1 cellular context compared by ENCODE assay signal in the genomic region with DNA sequence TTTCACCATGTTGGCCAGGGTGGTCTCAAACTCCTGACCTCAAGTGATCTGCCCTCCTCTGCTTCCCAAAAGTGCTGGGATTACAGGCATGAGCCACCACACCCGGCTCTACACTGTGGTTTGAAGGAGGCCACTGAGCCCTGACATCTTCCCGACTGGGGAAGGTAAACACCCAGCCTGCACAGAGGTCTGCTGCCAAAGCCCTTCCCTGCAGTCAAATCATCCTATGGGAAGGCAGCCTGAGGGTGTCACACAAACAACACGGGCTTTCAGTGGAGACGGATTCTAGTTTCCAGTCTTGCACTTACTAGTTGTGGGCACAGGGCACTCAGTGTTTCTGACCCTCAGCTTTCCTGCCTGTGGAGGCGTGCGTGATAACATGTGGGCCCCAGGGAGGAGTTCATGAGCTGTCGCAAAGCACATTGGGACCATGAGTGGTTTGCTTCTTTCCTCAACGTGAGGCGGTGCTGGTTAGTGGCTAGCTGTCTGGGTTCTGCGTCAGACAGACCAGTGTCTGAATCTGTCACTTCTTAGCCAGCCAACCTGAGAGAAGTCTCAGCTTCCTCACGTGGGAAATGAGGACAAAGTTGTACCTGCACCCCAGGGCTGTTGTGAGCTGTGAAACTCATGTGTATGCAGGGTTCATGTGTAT.
TF ChIP-seq lines count a peak whose summit lies in the region.

No MANE protein-coding gene starts in this region.

TF ChIP-seq in HepG2, 621 proteins besides CTCF, POLR2A, EP300 and RAD21 (continued from another document and continues in another):
- TF ChIP-seq, protein P1, sequence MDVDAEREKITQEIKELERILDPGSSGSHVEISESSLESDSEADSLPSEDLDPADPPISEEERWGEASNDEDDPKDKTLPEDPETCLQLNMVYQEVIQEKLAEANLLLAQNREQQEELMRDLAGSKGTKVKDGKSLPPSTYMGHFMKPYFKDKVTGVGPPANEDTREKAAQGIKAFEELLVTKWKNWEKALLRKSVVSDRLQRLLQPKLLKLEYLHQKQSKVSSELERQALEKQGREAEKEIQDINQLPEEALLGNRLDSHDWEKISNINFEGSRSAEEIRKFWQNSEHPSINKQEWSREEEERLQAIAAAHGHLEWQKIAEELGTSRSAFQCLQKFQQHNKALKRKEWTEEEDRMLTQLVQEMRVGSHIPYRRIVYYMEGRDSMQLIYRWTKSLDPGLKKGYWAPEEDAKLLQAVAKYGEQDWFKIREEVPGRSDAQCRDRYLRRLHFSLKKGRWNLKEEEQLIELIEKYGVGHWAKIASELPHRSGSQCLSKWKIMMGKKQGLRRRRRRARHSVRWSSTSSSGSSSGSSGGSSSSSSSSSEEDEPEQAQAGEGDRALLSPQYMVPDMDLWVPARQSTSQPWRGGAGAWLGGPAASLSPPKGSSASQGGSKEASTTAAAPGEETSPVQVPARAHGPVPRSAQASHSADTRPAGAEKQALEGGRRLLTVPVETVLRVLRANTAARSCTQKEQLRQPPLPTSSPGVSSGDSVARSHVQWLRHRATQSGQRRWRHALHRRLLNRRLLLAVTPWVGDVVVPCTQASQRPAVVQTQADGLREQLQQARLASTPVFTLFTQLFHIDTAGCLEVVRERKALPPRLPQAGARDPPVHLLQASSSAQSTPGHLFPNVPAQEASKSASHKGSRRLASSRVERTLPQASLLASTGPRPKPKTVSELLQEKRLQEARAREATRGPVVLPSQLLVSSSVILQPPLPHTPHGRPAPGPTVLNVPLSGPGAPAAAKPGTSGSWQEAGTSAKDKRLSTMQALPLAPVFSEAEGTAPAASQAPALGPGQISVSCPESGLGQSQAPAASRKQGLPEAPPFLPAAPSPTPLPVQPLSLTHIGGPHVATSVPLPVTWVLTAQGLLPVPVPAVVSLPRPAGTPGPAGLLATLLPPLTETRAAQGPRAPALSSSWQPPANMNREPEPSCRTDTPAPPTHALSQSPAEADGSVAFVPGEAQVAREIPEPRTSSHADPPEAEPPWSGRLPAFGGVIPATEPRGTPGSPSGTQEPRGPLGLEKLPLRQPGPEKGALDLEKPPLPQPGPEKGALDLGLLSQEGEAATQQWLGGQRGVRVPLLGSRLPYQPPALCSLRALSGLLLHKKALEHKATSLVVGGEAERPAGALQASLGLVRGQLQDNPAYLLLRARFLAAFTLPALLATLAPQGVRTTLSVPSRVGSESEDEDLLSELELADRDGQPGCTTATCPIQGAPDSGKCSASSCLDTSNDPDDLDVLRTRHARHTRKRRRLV (CRISPR knock-in tag; IDR thresholded peaks at IDR 0.05): no peak
- TF ChIP-seq, protein P2, sequence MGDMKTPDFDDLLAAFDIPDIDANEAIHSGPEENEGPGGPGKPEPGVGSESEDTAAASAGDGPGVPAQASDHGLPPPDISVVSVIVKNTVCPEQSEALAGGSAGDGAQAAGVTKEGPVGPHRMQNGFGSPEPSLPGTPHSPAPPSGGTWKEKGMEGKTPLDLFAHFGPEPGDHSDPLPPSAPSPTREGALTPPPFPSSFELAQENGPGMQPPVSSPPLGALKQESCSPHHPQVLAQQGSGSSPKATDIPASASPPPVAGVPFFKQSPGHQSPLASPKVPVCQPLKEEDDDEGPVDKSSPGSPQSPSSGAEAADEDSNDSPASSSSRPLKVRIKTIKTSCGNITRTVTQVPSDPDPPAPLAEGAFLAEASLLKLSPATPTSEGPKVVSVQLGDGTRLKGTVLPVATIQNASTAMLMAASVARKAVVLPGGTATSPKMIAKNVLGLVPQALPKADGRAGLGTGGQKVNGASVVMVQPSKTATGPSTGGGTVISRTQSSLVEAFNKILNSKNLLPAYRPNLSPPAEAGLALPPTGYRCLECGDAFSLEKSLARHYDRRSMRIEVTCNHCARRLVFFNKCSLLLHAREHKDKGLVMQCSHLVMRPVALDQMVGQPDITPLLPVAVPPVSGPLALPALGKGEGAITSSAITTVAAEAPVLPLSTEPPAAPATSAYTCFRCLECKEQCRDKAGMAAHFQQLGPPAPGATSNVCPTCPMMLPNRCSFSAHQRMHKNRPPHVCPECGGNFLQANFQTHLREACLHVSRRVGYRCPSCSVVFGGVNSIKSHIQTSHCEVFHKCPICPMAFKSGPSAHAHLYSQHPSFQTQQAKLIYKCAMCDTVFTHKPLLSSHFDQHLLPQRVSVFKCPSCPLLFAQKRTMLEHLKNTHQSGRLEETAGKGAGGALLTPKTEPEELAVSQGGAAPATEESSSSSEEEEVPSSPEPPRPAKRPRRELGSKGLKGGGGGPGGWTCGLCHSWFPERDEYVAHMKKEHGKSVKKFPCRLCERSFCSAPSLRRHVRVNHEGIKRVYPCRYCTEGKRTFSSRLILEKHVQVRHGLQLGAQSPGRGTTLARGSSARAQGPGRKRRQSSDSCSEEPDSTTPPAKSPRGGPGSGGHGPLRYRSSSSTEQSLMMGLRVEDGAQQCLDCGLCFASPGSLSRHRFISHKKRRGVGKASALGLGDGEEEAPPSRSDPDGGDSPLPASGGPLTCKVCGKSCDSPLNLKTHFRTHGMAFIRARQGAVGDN (CRISPR knock-in tag; IDR thresholded peaks at IDR 0.05): peak; percentile 91
- TF ChIP-seq PHF8 (CRISPR knock-in tag; IDR thresholded peaks at IDR 0.05) (no peak), CHD4 (IDR thresholded peaks at IDR 0.05; ENCODE audit: borderline replicate concordance, low read length) (no peak), FOXA3 (CRISPR knock-in tag; IDR thresholded peaks at IDR 0.05) (peak; percentile 36; the same call in 1 of the 2 replicates), ZNF530 (CRISPR knock-in tag; IDR thresholded peaks at IDR 0.05; ENCODE audit: low read depth) (no peak), ZNF589 (CRISPR knock-in tag; conservative IDR thresholded peaks at IDR 0.05) (0 out of 2 replicates have a peak, but pooled peaks have one; percentile 34), TBX3 (IDR thresholded peaks at IDR 0.05; ENCODE audit: borderline replicate concordance) (no peak), ZBTB21 (CRISPR knock-in tag; IDR thresholded peaks at IDR 0.05) (no peak), ZNF451 (CRISPR knock-in tag; IDR thresholded peaks at IDR 0.05) (no peak), ZNF224 (CRISPR knock-in tag; IDR thresholded peaks at IDR 0.05) (no peak), ZMAT3 (CRISPR knock-in tag; conservative IDR thresholded peaks at IDR 0.05) (no peak), YY1 (IDR thresholded peaks at IDR 0.05; ENCODE audit: insufficient read depth, insufficient replicate concordance, low read depth, low read length) (no peak), ZNF17 (CRISPR knock-in tag; IDR thresholded peaks at IDR 0.05) (no peak), HDAC6 (IDR thresholded peaks at IDR 0.05; ENCODE audit: low read depth, low read length) (no peak), NFKB2 (CRISPR knock-in tag; IDR thresholded peaks at IDR 0.05; ENCODE audit: borderline replicate concordance) (no peak), SMYD3 (CRISPR knock-in tag; IDR thresholded peaks at IDR 0.05) (no peak), ZNF850 (CRISPR knock-in tag; conservative IDR thresholded peaks at IDR 0.05) (no peak), MED1 (CRISPR knock-in tag; IDR thresholded peaks at IDR 0.05) (no peak), AGO2 (optimal IDR thresholded peaks at IDR 0.05; ENCODE audit: low read depth, low read length) (no peak), NFKBIZ (CRISPR knock-in tag; IDR thresholded peaks at IDR 0.05) (no peak), ZFP41 (CRISPR knock-in tag; IDR thresholded peaks at IDR 0.05; ENCODE audit: borderline replicate concordance) (no peak), KLF16 (CRISPR knock-in tag; IDR thresholded peaks at IDR 0.05) (no peak), MEIS2 (CRISPR knock-in tag; IDR thresholded peaks at IDR 0.05) (no peak), ZFP37 (CRISPR knock-in tag; IDR thresholded peaks at IDR 0.05; ENCODE audit: borderline replicate concordance) (no peak), ZNF292 (CRISPR knock-in tag; IDR thresholded peaks at IDR 0.05; ENCODE audit: borderline replicate concordance, low read depth) (no peak; the same call in 1 of the 2 replicates), ZNF772 (CRISPR knock-in tag; IDR thresholded peaks at IDR 0.05) (no peak), ZNF274 (CRISPR knock-in tag; IDR thresholded peaks at IDR 0.05) (peak; percentile 55; the same call in 1 of the 2 replicates), SAFB2 (CRISPR knock-in tag; IDR thresholded peaks at IDR 0.05; ENCODE audit: borderline replicate concordance, low read depth) (no peak), TBP (CRISPR knock-in tag; IDR thresholded peaks at IDR 0.05) (no peak), RARG (CRISPR knock-in tag; IDR thresholded peaks at IDR 0.05; ENCODE audit: low read depth) (no peak), SP2 (CRISPR knock-in tag; IDR thresholded peaks at IDR 0.05) (no peak), HMGA1 (CRISPR knock-in tag; conservative IDR thresholded peaks at IDR 0.05) (no peak)
- TF ChIP-seq, protein P3, sequence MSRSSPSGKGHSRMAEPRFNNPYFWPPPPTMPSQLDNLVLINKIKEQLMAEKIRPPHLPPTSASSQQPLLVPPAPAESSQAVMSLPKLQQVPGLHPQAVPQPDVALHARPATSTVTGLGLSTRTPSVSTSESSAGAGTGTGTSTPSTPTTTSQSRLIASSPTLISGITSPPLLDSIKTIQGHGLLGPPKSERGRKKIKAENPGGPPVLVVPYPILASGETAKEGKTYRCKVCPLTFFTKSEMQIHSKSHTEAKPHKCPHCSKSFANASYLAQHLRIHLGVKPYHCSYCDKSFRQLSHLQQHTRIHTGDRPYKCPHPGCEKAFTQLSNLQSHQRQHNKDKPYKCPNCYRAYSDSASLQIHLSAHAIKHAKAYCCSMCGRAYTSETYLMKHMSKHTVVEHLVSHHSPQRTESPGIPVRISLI (CRISPR knock-in tag; IDR thresholded peaks at IDR 0.05; ENCODE audit: borderline replicate concordance): no peak
- TF ChIP-seq, protein P4, sequence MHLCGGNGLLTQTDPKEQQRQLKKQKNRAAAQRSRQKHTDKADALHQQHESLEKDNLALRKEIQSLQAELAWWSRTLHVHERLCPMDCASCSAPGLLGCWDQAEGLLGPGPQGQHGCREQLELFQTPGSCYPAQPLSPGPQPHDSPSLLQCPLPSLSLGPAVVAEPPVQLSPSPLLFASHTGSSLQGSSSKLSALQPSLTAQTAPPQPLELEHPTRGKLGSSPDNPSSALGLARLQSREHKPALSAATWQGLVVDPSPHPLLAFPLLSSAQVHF (CRISPR knock-in tag; IDR thresholded peaks at IDR 0.05): peak; percentile 68; the same call in 1 of the 2 replicates
- TF ChIP-seq, protein P5, sequence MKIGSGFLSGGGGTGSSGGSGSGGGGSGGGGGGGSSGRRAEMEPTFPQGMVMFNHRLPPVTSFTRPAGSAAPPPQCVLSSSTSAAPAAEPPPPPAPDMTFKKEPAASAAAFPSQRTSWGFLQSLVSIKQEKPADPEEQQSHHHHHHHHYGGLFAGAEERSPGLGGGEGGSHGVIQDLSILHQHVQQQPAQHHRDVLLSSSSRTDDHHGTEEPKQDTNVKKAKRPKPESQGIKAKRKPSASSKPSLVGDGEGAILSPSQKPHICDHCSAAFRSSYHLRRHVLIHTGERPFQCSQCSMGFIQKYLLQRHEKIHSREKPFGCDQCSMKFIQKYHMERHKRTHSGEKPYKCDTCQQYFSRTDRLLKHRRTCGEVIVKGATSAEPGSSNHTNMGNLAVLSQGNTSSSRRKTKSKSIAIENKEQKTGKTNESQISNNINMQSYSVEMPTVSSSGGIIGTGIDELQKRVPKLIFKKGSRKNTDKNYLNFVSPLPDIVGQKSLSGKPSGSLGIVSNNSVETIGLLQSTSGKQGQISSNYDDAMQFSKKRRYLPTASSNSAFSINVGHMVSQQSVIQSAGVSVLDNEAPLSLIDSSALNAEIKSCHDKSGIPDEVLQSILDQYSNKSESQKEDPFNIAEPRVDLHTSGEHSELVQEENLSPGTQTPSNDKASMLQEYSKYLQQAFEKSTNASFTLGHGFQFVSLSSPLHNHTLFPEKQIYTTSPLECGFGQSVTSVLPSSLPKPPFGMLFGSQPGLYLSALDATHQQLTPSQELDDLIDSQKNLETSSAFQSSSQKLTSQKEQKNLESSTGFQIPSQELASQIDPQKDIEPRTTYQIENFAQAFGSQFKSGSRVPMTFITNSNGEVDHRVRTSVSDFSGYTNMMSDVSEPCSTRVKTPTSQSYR (CRISPR knock-in tag; IDR thresholded peaks at IDR 0.05; ENCODE audit: borderline replicate concordance): no peak
- TF ChIP-seq, protein P6, sequence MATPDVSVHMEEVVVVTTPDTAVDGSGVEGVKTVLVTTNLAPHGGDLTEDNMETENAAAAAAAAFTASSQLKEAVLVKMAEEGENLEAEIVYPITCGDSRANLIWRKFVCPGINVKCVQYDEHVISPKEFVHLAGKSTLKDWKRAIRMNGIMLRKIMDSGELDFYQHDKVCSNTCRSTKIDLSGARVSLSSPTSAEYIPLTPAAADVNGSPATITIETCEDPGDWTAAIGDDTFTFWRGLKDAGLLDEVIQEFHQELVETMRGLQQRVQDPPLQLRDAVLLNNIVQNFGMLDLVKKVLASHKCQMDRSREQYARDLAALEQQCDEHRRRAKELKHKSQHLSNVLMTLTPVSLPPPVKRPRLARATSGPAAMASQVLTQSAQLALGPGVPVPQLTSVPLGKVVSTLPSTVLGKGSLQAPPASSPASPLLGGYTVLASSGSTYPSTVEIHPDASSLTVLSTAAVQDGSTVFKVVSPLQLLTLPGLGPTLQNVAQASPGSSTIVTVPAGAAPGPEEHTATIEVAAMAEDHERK (CRISPR knock-in tag; IDR thresholded peaks at IDR 0.05; ENCODE audit: low read depth): no peak
- TF ChIP-seq, protein P7, sequence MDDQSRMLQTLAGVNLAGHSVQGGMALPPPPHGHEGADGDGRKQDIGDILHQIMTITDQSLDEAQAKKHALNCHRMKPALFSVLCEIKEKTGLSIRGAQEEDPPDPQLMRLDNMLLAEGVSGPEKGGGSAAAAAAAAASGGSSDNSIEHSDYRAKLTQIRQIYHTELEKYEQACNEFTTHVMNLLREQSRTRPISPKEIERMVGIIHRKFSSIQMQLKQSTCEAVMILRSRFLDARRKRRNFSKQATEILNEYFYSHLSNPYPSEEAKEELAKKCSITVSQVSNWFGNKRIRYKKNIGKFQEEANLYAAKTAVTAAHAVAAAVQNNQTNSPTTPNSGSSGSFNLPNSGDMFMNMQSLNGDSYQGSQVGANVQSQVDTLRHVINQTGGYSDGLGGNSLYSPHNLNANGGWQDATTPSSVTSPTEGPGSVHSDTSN (CRISPR knock-in tag; IDR thresholded peaks at IDR 0.05; ENCODE audit: borderline replicate concordance): no peak
- TF ChIP-seq, protein P8, sequence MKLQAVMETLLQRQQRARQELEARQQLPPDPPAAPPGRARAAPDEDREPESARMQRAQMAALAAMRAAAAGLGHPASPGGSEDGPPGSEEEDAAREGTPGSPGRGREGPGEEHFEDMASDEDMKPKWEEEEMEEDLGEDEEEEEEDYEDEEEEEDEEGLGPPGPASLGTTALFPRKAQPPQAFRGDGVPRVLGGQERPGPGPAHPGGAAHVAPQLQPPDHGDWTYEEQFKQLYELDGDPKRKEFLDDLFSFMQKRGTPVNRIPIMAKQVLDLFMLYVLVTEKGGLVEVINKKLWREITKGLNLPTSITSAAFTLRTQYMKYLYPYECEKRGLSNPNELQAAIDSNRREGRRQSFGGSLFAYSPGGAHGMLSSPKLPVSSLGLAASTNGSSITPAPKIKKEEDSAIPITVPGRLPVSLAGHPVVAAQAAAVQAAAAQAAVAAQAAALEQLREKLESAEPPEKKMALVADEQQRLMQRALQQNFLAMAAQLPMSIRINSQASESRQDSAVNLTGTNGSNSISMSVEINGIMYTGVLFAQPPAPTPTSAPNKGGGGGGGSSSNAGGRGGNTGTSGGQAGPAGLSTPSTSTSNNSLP (IDR thresholded peaks at IDR 0.05; ENCODE audit: low read depth, low read length): no peak
- TF ChIP-seq, protein P9, sequence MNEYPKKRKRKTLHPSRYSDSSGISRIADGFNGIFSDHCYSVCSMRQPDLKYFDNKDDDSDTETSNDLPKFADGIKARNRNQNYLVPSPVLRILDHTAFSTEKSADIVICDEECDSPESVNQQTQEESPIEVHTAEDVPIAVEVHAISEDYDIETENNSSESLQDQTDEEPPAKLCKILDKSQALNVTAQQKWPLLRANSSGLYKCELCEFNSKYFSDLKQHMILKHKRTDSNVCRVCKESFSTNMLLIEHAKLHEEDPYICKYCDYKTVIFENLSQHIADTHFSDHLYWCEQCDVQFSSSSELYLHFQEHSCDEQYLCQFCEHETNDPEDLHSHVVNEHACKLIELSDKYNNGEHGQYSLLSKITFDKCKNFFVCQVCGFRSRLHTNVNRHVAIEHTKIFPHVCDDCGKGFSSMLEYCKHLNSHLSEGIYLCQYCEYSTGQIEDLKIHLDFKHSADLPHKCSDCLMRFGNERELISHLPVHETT (CRISPR knock-in tag; conservative IDR thresholded peaks at IDR 0.05): no peak
